Comparison of ENCODE assay signal across 15 cellular contexts in the genomic region with DNA sequence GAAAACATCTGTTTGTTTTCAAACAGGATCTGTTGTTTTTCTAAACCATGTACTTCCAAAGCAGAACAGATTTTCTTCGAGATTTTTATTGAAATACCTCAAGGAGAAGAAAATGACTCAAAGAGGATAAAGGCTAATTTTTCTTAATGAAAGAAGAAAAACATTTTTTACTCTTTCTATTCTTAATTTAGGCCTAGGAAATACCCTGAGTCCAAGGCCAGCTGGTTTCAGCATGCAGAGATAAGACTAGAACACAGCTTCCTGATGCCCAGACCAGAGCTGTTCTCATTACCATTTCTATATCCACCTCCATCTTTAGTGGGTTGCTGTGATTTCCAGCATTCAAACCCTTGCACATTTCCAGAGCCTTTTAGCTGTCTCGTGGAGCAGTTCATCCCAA. TPM values are rescaled to one million over a fixed set of nuclear protein-coding genes. Genes with fewer than 3 reads are reported as not detected.
A peak's percentile ranks its signal among the peaks of the same experiment; 100 is the strongest.
DNase-seq lines count a peak whose midpoint lies in the region; ATAC-seq, FAIRE-seq and TF ChIP-seq lines count a peak whose summit lies in the region.
"Had no signal": no experiment of that assay in that cellular context is flagged by ENCODE, and none has a peak within 500 bp of the region (broad histone marks: within the 10 kb centered on the region; RNA-seq: fewer than 3 reads in every experiment).

No MANE protein-coding gene starts in this region.

- peak; percentile 50 for DNase-seq in GM12865 (ENCODE audit: low read depth)
- no peak for DNase-seq in WTC11 (ENCODE audit: low spot score)
- DNase-seq in kidney, result no peak
- DNase-seq in NCI-H1092 (lab: John Stamatoyannopoulos, UW), result no peak
- no peak for DNase-seq in stimulated activated CD4-positive, alpha-beta T cell treated with anti-CD3 and anti-CD28 coated beads, Interleukin-2, amount 100 ng/mL, for 24 hours
- no peak for DNase-seq in Kasumi-1 (lab: John Stamatoyannopoulos, UW)
- DNase-seq in activated CD4-positive, alpha-beta T cell treated with anti-CD3 and anti-CD28 coated beads for 36 hours, result no peak
- DNase-seq: activated CD4-positive, alpha-beta T cell treated with anti-CD3 and anti-CD28 coated beads, Interleukin-2, amount 10 ng/mL, durations not matched to agents 24 days and 14 days; AML-193; amniotic stem cell; foreskin melanocyte; stimulated activated naive CD4-positive, alpha-beta T cell had no signal

- no peak overlapping the region for H3K9ac ChIP-seq in kidney (ENCODE audit: low read length in 2 of 2)

- no peaks in the 10 kb centered on the region for H3K9me3 ChIP-seq in kidney (ENCODE audit: control insufficient read depth in 1 of 2, low read length in 2 of 2)
- H3K9me3 ChIP-seq: mucosa of descending colon had no signal

- H3K4me3 ChIP-seq in GM12865 (ENCODE audit: low read depth, low read length), result no peak overlapping the region
- no peak overlapping the region for H3K4me3 ChIP-seq in kidney (ENCODE audit: low read length in 2 of 2)
- H3K4me3 ChIP-seq: mucosa of descending colon had no signal

- H3K36me3 ChIP-seq in kidney (ENCODE audit: control insufficient read depth in 1 of 2, insufficient read depth in 2 of 2, low read length in 2 of 2), result no peaks in the 10 kb centered on the region

- CTCF ChIA-PET in WTC11 (lab: Charles Lee), result interaction anchor here (0.5 to 1.1 kb wide), 2 partner anchors 18 kb away, joined by 3 to 4 read pairs; partner anchors contain the start of gene GAB1
- CTCF ChIA-PET in activated CD4-positive, alpha-beta T cell treated with anti-CD3 and anti-CD28 coated beads for 36 hours (lab: Charles Lee), result no interaction called here

- peak overlapping the region; percentile 90 for H3K27ac Mint-ChIP-seq in WTC11
- H3K27ac Mint-ChIP-seq in activated CD4-positive, alpha-beta T cell treated with anti-CD3 and anti-CD28 coated beads for 36 hours, result no peak overlapping the region
- H3K27ac Mint-ChIP-seq: activated CD4-positive, alpha-beta T cell treated with anti-CD3 and anti-CD28 coated beads, Interleukin-2, amount 10 ng/mL, durations not matched to agents 24 days and 14 days had no signal

- peak overlapping the region in 1 of 2 donors; percentile 62 for H3K27ac ChIP-seq in kidney (ENCODE audit: low read depth in 2 of 2, low read length in 2 of 2)

- TF ChIP-seq CTCF in GM12865 (IDR thresholded peaks at IDR 0.05; ENCODE audit: insufficient read depth, low read depth, low read length, missing control alignments) (no peak), WTC11 (IDR thresholded peaks at IDR 0.05) (no peak), kidney (IDR thresholded peaks at IDR 0.05; ENCODE audit: borderline replicate concordance, extremely low read depth, insufficient read depth) (no peak)

- ATAC-seq in HG02642 (IDR thresholded peaks at IDR 0.05; ENCODE audit: poor library complexity, unreplicated experiment), result peak; percentile 39
- ATAC-seq in WTC11, result no peak
- ATAC-seq in activated CD4-positive, alpha-beta T cell treated with anti-CD3 and anti-CD28 coated beads for 36 hours, result no peak
- ATAC-seq: Panc1 had no signal

- POLR2A ChIA-PET in WTC11 (lab: Charles Lee), result interaction anchor here (2.6 kb wide), 1 partner anchor 18 kb away, joined by 8 read pairs; the partner anchor contains the start of gene GAB1
- POLR2A ChIA-PET in activated CD4-positive, alpha-beta T cell treated with anti-CD3 and anti-CD28 coated beads for 36 hours (lab: Charles Lee), result no interaction called here

- H3K9me3 Mint-ChIP-seq in WTC11, result no peaks in the 10 kb centered on the region
- no peaks in the 10 kb centered on the region for H3K9me3 Mint-ChIP-seq in activated CD4-positive, alpha-beta T cell treated with anti-CD3 and anti-CD28 coated beads for 36 hours (ENCODE audit: low read depth)

- H3K27me3 Mint-ChIP-seq in WTC11 (ENCODE audit: low read depth), result no peaks in the 10 kb centered on the region
- H3K27me3 Mint-ChIP-seq in activated CD4-positive, alpha-beta T cell treated with anti-CD3 and anti-CD28 coated beads for 36 hours, result peaks cover 2% of the 10 kb centered on the region

- peaks cover 24 to 61% of the 10 kb centered on the region in 2 donors for H3K4me1 ChIP-seq in kidney (ENCODE audit: control insufficient read depth in 1 of 2, insufficient read depth in 1 of 2, low read depth in 1 of 2, low read length in 2 of 2)

- peaks cover 81% of the 10 kb centered on the region for H3K4me1 Mint-ChIP-seq in WTC11
- H3K4me1 Mint-ChIP-seq in activated CD4-positive, alpha-beta T cell treated with anti-CD3 and anti-CD28 coated beads for 36 hours, result peaks cover 17% of the 10 kb centered on the region

- FAIRE-seq in kidney (lab: Jason Lieb, UNC), result peak; percentile 37

- intact Hi-C loops in kidney (cut with DNase I), result no loop called here
- intact Hi-C loops in activated CD4-positive, alpha-beta T cell treated with anti-CD3 and anti-CD28 coated beads for 36 hours (cut with DNase I, micrococcal nuclease), result loop anchor here in 1 of 2 experiments (5.0 kb wide), 1 partner anchor 168 kb away; no protein-coding TSS in a partner anchor

- H3K36me3 Mint-ChIP-seq in WTC11, result no peaks in the 10 kb centered on the region
- H3K36me3 Mint-ChIP-seq in activated CD4-positive, alpha-beta T cell treated with anti-CD3 and anti-CD28 coated beads for 36 hours (ENCODE audit: low read depth), result no peaks in the 10 kb centered on the region

- H3K4me3 Mint-ChIP-seq in WTC11, result peak overlapping the region; percentile 31; the same call in 1 of the 2 replicates
- no peak overlapping the region for H3K4me3 Mint-ChIP-seq in activated CD4-positive, alpha-beta T cell treated with anti-CD3 and anti-CD28 coated beads for 36 hours
- H3K4me3 Mint-ChIP-seq: activated CD4-positive, alpha-beta T cell treated with anti-CD3 and anti-CD28 coated beads, Interleukin-2, amount 10 ng/mL, durations not matched to agents 24 days and 14 days had no signal

TF ChIP-seq in WTC11, 78 proteins besides CTCF, POLR2A, EP300 and RAD21 (continues in another document):
- TF ChIP-seq TEAD1 (CRISPR knock-in tag; IDR thresholded peaks at IDR 0.05) (no peak), ARID4B (CRISPR knock-in tag; IDR thresholded peaks at IDR 0.05; ENCODE audit: borderline replicate concordance) (no peak), ZNF263 (CRISPR knock-in tag; IDR thresholded peaks at IDR 0.05; ENCODE audit: low read depth) (no peak), OVOL2 (CRISPR knock-in tag; IDR thresholded peaks at IDR 0.05; ENCODE audit: borderline replicate concordance) (no peak), RORB (CRISPR knock-in tag; IDR thresholded peaks at IDR 0.05) (no peak), SOX15 (CRISPR knock-in tag; IDR thresholded peaks at IDR 0.05) (no peak), ZNF281 (CRISPR knock-in tag; IDR thresholded peaks at IDR 0.05) (no peak)

RNA-seq across cellular contexts. Expression of gene GAB1, which starts 18.3 kb away (rescaled TPM):
- total RNA-seq in WTC11 (2021), result 17.4 to 19.7 TPM (median 18.7 TPM) in 3 replicates
- total RNA-seq in kidney, result 38.0 TPM
- 3.6 TPM for polyA plus RNA-seq in kidney (ENCODE audit: insufficient read depth, low read depth, low replicate concordance)
- under 1 TPM; 0.35 to 0.48 TPM for total RNA-seq in activated CD4-positive, alpha-beta T cell treated with anti-CD3 and anti-CD28 coated beads for 36 hours

Comparison
In these comparisons a context has a peak if more than half of its experiments do, and no peak if none do; other contexts are left out.
1. RNA of gene GAB1, which starts 18.3 kb away (total RNA-seq): 38.0 TPM in kidney (single experiment) and 17.4 to 19.7 TPM in WTC11; 0.35 to 0.48 TPM in activated CD4-positive, alpha-beta T cell treated with anti-CD3 and anti-CD28 coated beads for 36 hours; every median in the first group is over 10 times any median in the second.